8 cellular contexts compared by ENCODE assay signal in genomic region chr4:6710282-6710681, GRCh38. TPM values are rescaled to one million over a fixed set of nuclear protein-coding genes. Genes with fewer than 3 reads are reported as not detected.
DNase-seq lines count a peak whose midpoint lies in the region; ATAC-seq and TF ChIP-seq lines count a peak whose summit lies in the region.

No MANE protein-coding gene starts in this region.

- intact Hi-C loops in gastrocnemius medialis (cut with DNase I; ENCODE audit: low total_unique reads): no loop called here

- H3K36me3 ChIP-seq in RWPE2 (ENCODE audit: low read depth) (peaks cover 18% of the 10 kb centered on the region), gastrocnemius medialis (peaks cover 0 to 8% of the 10 kb centered on the region in 2 donors)

- H3K9me3 ChIP-seq in RWPE2 (ENCODE audit: severe bottlenecking) (no peaks in the 10 kb centered on the region), gastrocnemius medialis (no peaks in the 10 kb centered on the region)

- H3K27ac ChIP-seq in RWPE2 (ENCODE audit: poor library complexity, severe bottlenecking) (peak overlapping the region; percentile 56), gastrocnemius medialis (peak overlapping the region; percentile 87 to 95 (median 90))

- no peak for TF ChIP-seq POLR2A in gastrocnemius medialis (IDR thresholded peaks at IDR 0.05)

- H3K27me3 ChIP-seq in RWPE2 (ENCODE audit: insufficient read depth, poor library complexity, severe bottlenecking) (no peaks in the 10 kb centered on the region), gastrocnemius medialis (no peaks in the 10 kb centered on the region)

- in situ Hi-C loops in gastrocnemius medialis (cut with MboI; ENCODE audit: low sequenced_read_pairs in 4 of 4): loop anchor here in 3 of 4 donors (10.0 kb wide), 4 partner anchors 155 to 365 kb away; partner anchors contain the start of gene GRPEL1 (in 1 of the 3)

- TF ChIP-seq CTCF in RWPE2 (IDR thresholded peaks at IDR 0.05; ENCODE audit: poor library complexity, severe bottlenecking): no peak
- TF ChIP-seq CTCF in fibroblast of pulmonary artery (IDR thresholded peaks at IDR 0.05; ENCODE audit: low read length, missing control alignments): no peak
- no peak for TF ChIP-seq CTCF in gastrocnemius medialis (IDR thresholded peaks at IDR 0.05 in 4 of 5, conservative IDR thresholded peaks at IDR 0.05 in 1 of 5)

- DNase-seq in RWPE2 (ENCODE audit: low spot score) (no peak), fibroblast of pulmonary artery (ENCODE audit: low read depth) (no peak), gastrocnemius medialis (no peak), RPMI8226 (no peak)

- ATAC-seq in GM21381 (IDR thresholded peaks at IDR 0.05; ENCODE audit: unreplicated experiment) (peak; percentile 12), RWPE2 (ENCODE audit: low read depth) (peak; percentile 9; the same call in 1 of the 3 replicates), gastrocnemius medialis (peak in 1 of 2 donors; percentile 17), HG02588 (IDR thresholded peaks at IDR 0.05; ENCODE audit: unreplicated experiment) (no peak), HG02981 (IDR thresholded peaks at IDR 0.05; ENCODE audit: unreplicated experiment) (no peak), HG03095 (IDR thresholded peaks at IDR 0.05; ENCODE audit: unreplicated experiment) (no peak)

- H3K4me1 ChIP-seq in RWPE2 (ENCODE audit: insufficient read depth, poor library complexity, severe bottlenecking) (peaks cover 8% of the 10 kb centered on the region), gastrocnemius medialis (peaks cover 43 to 46% of the 10 kb centered on the region in 2 donors)

- H3K4me3 ChIP-seq in RWPE2 (ENCODE audit: severe bottlenecking): peak overlapping the region; percentile 63
- peak overlapping the region; percentile 79 for H3K4me3 ChIP-seq in fibroblast of pulmonary artery (replicated peaks; ENCODE audit: low read depth, low read length)
- peak overlapping the region; percentile 86 to 94 (median 92) for H3K4me3 ChIP-seq in gastrocnemius medialis

RNA-seq across cellular contexts. Expression of gene MRFAP1L1, which starts 0.6 kb away (rescaled TPM):
- 10 to 100 TPM; 43.8 to 54.6 (median 46.9) TPM for total RNA-seq in gastrocnemius medialis

RNA-seq across cellular contexts. Expression of gene BLOC1S4, which starts 5.7 kb away (rescaled TPM):
- 10 to 100 TPM; 15.7 to 25.7 (median 22.3) TPM for total RNA-seq in gastrocnemius medialis

RNA-seq across cellular contexts. Expression of gene S100P, which starts 16.6 kb away (rescaled TPM):
- total RNA-seq in gastrocnemius medialis: 1 to 10 TPM in 1 of 4 donors, not detected in 3; 1.2 TPM

Comparison
In these comparisons a context has a peak if more than half of its experiments do, and no peak if none do; other contexts are left out.
1. ATAC-seq: peak in GM21381 (single experiment) and RWPE2 (single experiment); none in HG02588 (single experiment), HG02981 (single experiment) and HG03095 (single experiment).
2. Peak in every context shown above with its lines, with median percentiles within 50 percentile points of each other: H3K4me3 ChIP-seq.